8 cellular contexts compared by ENCODE assay signal in genomic region chr1:50873458-50874187, GRCh38.
DNase-seq lines count a peak whose midpoint lies in the region; ATAC-seq and TF ChIP-seq lines count a peak whose summit lies in the region.

No MANE protein-coding gene starts in this region.

- CTCF ChIA-PET in PC-3 (lab: Charles Lee) = interaction anchor here (0.6 to 1.0 kb wide), 9 partner anchors 15 to 817 kb away, joined by 3 to 10 read pairs (median 4); no protein-coding TSS in a partner anchor

- H3K4me1 ChIP-seq in PC-3 (ENCODE audit: insufficient read depth, low read length) = peaks cover 9% of the 10 kb centered on the region

- BruUV-seq in PC-3 (replicated peaks; lab: Mats Ljungman, UMichigan) = no TSS peak

- H3F3A ChIP-seq in PC-3 (ENCODE audit: low read length, unreplicated experiment) = no peaks in the 10 kb centered on the region

- no peak overlapping the region for H3K9ac ChIP-seq in PC-3 (ENCODE audit: low read length)

- peak overlapping the region; percentile 59 for H3K4me3 ChIP-seq in PC-3 (ENCODE audit: low read length)

- H3K9me3 ChIP-seq in PC-3 (ENCODE audit: low read length) = no peaks in the 10 kb centered on the region

- peak; percentile 53 for DNase-seq in D341Med (ENCODE audit: low spot score)
- peak; percentile 89 for DNase-seq in PC-3
- DNase-seq in activated T-cell treated with anti-CD3 and anti-CD28 coated beads, Interleukin-2, amount 50 U/mL, for 48 hours = peak; percentile 79 to 83
- DNase-seq in germinal center (ENCODE audit: low spot score) = peak; percentile 58
- peak; percentile 25 for DNase-seq in retina
- DNase-seq in posterior vena cava (ENCODE audit: low spot score) = no peak

- TF ChIP-seq CTCF in PC-3 (conservative IDR thresholded peaks at IDR 0.05; ENCODE audit: low read depth, low read length) = peak; percentile 100

- H3K9me2 ChIP-seq in PC-3 (replicated peaks; ENCODE audit: low read length) = no peaks in the 10 kb centered on the region

- peaks cover 56% of the 10 kb centered on the region for H3K79me2 ChIP-seq in PC-3 (ENCODE audit: low read length)

- ATAC-seq in GM19372 (IDR thresholded peaks at IDR 0.05; ENCODE audit: low read depth, unreplicated experiment) (peak; percentile 92), HG03432 (IDR thresholded peaks at IDR 0.05; ENCODE audit: unreplicated experiment) (peak; percentile 95), PC-3 (peak; percentile 96)

- H3K27ac ChIP-seq in PC-3 (ENCODE audit: low read length) = no peak overlapping the region

- H3K36me3 ChIP-seq in PC-3 (ENCODE audit: low read depth, low read length) = no peaks in the 10 kb centered on the region; the same call in 1 of the 2 replicates

- no peaks in the 10 kb centered on the region for H3K27me3 ChIP-seq in PC-3 (ENCODE audit: low read length)

- no peaks in the 10 kb centered on the region for H4K20me1 ChIP-seq in PC-3 (ENCODE audit: low read length)

- intact Hi-C loops in PC-3 (cut with micrococcal nuclease) = loop anchor here (2.0 to 10.0 kb wide), 3 partner anchors 91 to 171 kb away; partner anchors contain the start of gene FAF1
- intact Hi-C loops in posterior vena cava (cut with DNase I) = no loop called here

- POLR2A ChIA-PET in PC-3 (lab: Charles Lee; ENCODE audit: unreplicated experiment) = interaction anchor here (0.5 kb wide), 1 partner anchor 130 kb away, joined by 7 read pairs; no protein-coding TSS in a partner anchor

- H3K4me2 ChIP-seq in PC-3 (ENCODE audit: low read length) = peak overlapping the region; percentile 72

- H2AFZ ChIP-seq in PC-3 (ENCODE audit: low read length) = peak overlapping the region; percentile 60
